Comparison of ENCODE assay signal across 16 cellular contexts in genomic region chr16:77353587-77354263, GRCh38.
A peak's percentile ranks its signal among the peaks of the same experiment; 100 is the strongest.
DNase-seq lines count a peak whose midpoint lies in the region; TF ChIP-seq lines count a peak whose summit lies in the region.
"Had no signal": no experiment of that assay in that cellular context is flagged by ENCODE, and none has a peak within 500 bp of the region (broad histone marks: within the 10 kb centered on the region; RNA-seq: fewer than 3 reads in every experiment).

No MANE protein-coding gene starts in this region.

- in situ Hi-C loops in GM13976 (cut with MboI; ENCODE audit: low sequenced_read_pairs, unreplicated experiment), result no loop called here

- no peak for TF ChIP-seq CTCF in GM13976 (IDR thresholded peaks at IDR 0.05; ENCODE audit: borderline replicate concordance, control extremely low read depth, extremely low read depth, insufficient read depth, missing control alignments)

- peak; percentile 30 for DNase-seq in A172 (ENCODE audit: low spot score)
- peak; percentile 53 for DNase-seq in DMS53 (lab: John Stamatoyannopoulos, UW)
- DNase-seq in NCI-H146 (lab: John Stamatoyannopoulos, UW), result peak; percentile 50
- DNase-seq in left kidney (ENCODE audit: low read depth, low spot score), result peak; percentile 67
- DNase-seq in AG20443 (ENCODE audit: low spot score), result no peak
- no peak for DNase-seq in HCEC 1CT
- DNase-seq in GM13976 (ENCODE audit: low spot score), result no peak
- DNase-seq: CD8-positive, alpha-beta T cell; KG1; NCI-H1436 treated with DMSO at 0.1 percent for 48 hours; NCI-H2171 treated with DMSO at 0.1 percent for 48 hours; NCI-H446 treated with DMSO at 0.1 percent for 48 hours; NCI-H774; OCI-M1; RPMI8226; SHP77 treated with DMSO at 0.1 percent for 48 hours had no signal

Comparison
In these comparisons a context has a peak if more than half of its experiments do, and no peak if none do; other contexts are left out.
1. DNase-seq: peak in A172 (single experiment), DMS53 (single experiment), NCI-H146 (single experiment) and left kidney (single experiment); none in AG20443 (single experiment), HCEC 1CT (single experiment) and GM13976 (single experiment).